In the genomic region with DNA sequence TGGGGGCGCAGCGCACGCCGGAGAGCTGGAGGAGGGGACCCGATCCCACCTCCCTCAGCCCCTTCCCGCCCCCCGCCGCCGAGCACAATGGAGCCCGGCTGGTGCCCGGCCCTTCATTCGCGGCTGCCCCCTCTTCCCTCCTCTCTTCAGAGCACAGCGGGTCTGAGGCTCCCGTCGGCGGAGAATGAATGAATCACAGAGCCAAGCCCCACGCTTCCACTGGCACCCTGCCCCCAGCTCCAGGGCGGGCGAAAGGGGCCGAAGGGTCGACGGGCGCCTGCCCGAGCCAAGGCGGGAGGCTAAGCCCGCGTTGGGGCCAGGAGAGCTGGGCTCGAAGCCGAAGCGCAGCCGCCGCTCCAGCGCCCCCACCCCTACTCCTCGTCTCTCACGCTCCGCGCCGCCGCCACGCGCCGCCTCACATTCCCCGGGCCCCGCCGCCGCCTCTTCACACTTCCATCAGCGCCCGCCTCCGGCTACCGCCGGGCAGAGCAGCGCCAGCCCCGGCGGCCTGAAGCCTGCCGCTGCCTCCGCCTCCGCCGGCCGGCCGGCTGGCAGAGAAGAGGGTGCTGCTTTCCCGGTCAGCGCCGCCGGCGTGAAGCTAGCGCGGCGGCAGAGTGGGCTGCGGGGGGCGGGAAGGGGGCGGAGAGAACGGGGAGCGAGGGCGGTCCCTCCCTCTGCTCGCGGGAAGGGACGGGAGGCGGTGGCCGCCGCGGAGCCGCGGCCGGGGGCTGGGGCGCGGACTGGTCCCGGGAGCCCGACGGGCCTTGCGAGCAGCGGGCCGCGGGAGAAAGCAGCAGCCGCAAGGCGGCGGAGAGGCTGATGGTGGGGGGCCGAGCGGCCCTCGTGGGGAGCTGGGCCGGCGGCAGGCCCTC, we compare ENCODE assay signal across 8 cellular contexts. TPM values are rescaled to one million over a fixed set of nuclear protein-coding genes. Genes with fewer than 3 reads are reported as not detected.
DNase-seq lines count a peak whose midpoint lies in the region; ATAC-seq and TF ChIP-seq lines count a peak whose summit lies in the region.

A gene with protein sequence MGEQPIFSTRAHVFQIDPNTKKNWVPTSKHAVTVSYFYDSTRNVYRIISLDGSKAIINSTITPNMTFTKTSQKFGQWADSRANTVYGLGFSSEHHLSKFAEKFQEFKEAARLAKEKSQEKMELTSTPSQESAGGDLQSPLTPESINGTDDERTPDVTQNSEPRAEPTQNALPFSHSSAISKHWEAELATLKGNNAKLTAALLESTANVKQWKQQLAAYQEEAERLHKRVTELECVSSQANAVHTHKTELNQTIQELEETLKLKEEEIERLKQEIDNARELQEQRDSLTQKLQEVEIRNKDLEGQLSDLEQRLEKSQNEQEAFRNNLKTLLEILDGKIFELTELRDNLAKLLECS (minus strand): TSS at position 616 of the 872 bp plus-strand sequence. CDS start 1,360 bp downstream, outside the sequence.

- H3K27me3 ChIP-seq in duodenal mucosa (ENCODE audit: control insufficient read depth in 1 of 2, insufficient read depth in 2 of 2, low read length in 2 of 2): peaks cover 27% of the 10 kb centered on the region in 2 donors
- H3K27me3 ChIP-seq in lung (ENCODE audit: control insufficient read depth, insufficient read depth): no peaks in the 10 kb centered on the region

- H3K27ac ChIP-seq in duodenal mucosa (ENCODE audit: low read depth, low read length) (peak within 1 kb of the TSS; percentile 92), lung (ENCODE audit: low read depth in 1 of 2, low read length in 1 of 2) (peak within 1 kb of the TSS; percentile 92 to 94)

- H3K36me3 ChIP-seq in duodenal mucosa (ENCODE audit: control insufficient read depth in 1 of 2, insufficient read depth in 2 of 2, low read length in 2 of 2) (no peaks in the 10 kb centered on the region), lung (ENCODE audit: control insufficient read depth in 2 of 2, insufficient read depth in 2 of 2, low read length in 2 of 2) (no peaks in the 10 kb centered on the region)

- no peaks in the 10 kb centered on the region for H3K9me3 ChIP-seq in duodenal mucosa (ENCODE audit: control insufficient read depth in 1 of 2, low read length in 2 of 2)
- no peaks in the 10 kb centered on the region for H3K9me3 ChIP-seq in lung (ENCODE audit: control insufficient read depth in 2 of 2, insufficient read depth in 1 of 2, low read length in 1 of 2)

- no peaks in the 10 kb centered on the region for H3K9me3 Mint-ChIP-seq in activated CD8-positive, alpha-beta T cell treated with anti-CD3 and anti-CD28 coated beads for 36 hours

- CTCF ChIA-PET in activated CD8-positive, alpha-beta T cell treated with anti-CD3 and anti-CD28 coated beads for 36 hours (lab: Charles Lee): interaction anchor here (1.7 kb wide), 1 partner anchor 17 kb away, joined by 5 read pairs; no protein-coding TSS in a partner anchor

- peaks cover 6 to 18% of the 10 kb centered on the region in 2 donors for H3K4me1 ChIP-seq in duodenal mucosa (ENCODE audit: control insufficient read depth in 1 of 2, insufficient read depth in 2 of 2, low read length in 2 of 2)
- peaks cover 2% of the 10 kb centered on the region in 2 donors for H3K4me1 ChIP-seq in lung (ENCODE audit: control insufficient read depth in 2 of 2, insufficient read depth in 2 of 2, low read length in 2 of 2)

- H3K36me3 Mint-ChIP-seq in activated CD8-positive, alpha-beta T cell treated with anti-CD3 and anti-CD28 coated beads for 36 hours (ENCODE audit: low read depth): peaks cover 4% of the 10 kb centered on the region

- intact Hi-C loops in activated CD8-positive, alpha-beta T cell treated with anti-CD3 and anti-CD28 coated beads for 36 hours (cut with micrococcal nuclease): no loop called here

- peak; percentile 73 for DNase-seq in AG10803 (ENCODE audit: low read depth)
- DNase-seq in NCI-H526 treated with DMSO at 0.1 percent for 48 hours (lab: John Stamatoyannopoulos, UW): peak; percentile 57
- peak; percentile 75 for DNase-seq in activated CD8-positive, alpha-beta T cell treated with anti-CD3 and anti-CD28 coated beads for 36 hours
- DNase-seq in lung (ENCODE audit: low spot score): peak; percentile 80
- peak; percentile 46 to 61 (median 47) for DNase-seq in stimulated activated CD4-positive, alpha-beta T cell treated with anti-CD3 and anti-CD28 coated beads, TNF-alpha, amount 100 ng/mL, for 48 hours (ENCODE audit: low read depth in 3 of 3)

- peak within 1 kb of the TSS; percentile 98 for H3K27ac Mint-ChIP-seq in activated CD8-positive, alpha-beta T cell treated with anti-CD3 and anti-CD28 coated beads for 36 hours

- H3K27me3 Mint-ChIP-seq in activated CD8-positive, alpha-beta T cell treated with anti-CD3 and anti-CD28 coated beads for 36 hours: peaks cover 14% of the 10 kb centered on the region

- 1% methylated on average over 64 to 102 of the region's 102 CpGs for WGBS in lung, 2 donors

- peak within 1 kb of the TSS; percentile 91 for H3K4me3 Mint-ChIP-seq in activated CD8-positive, alpha-beta T cell treated with anti-CD3 and anti-CD28 coated beads for 36 hours

- TF ChIP-seq CTCF in AG10803 (conservative IDR thresholded peaks at IDR 0.05; ENCODE audit: low read length): no peak
- TF ChIP-seq CTCF in activated CD8-positive, alpha-beta T cell treated with anti-CD3 and anti-CD28 coated beads for 36 hours (IDR thresholded peaks at IDR 0.05): no peak
- no peak for TF ChIP-seq CTCF in lung (IDR thresholded peaks at IDR 0.05; ENCODE audit: control extremely low read depth, extremely low read depth)

- peak within 1 kb of the TSS; percentile 81 for H3K4me3 ChIP-seq in AG10803 (ENCODE audit: low read length)
- peak within 1 kb of the TSS; percentile 79 to 91 for H3K4me3 ChIP-seq in duodenal mucosa (ENCODE audit: low read depth in 1 of 2, low read length in 2 of 2)
- H3K4me3 ChIP-seq in lung: peak within 1 kb of the TSS; percentile 79

- peaks cover 52% of the 10 kb centered on the region for H3K4me1 Mint-ChIP-seq in activated CD8-positive, alpha-beta T cell treated with anti-CD3 and anti-CD28 coated beads for 36 hours (ENCODE audit: low read depth)

- POLR2A ChIA-PET in activated CD8-positive, alpha-beta T cell treated with anti-CD3 and anti-CD28 coated beads for 36 hours (lab: Charles Lee): interaction anchor here (0.6 to 1.5 kb wide), 10 partner anchors 16 to 697 kb away, joined by 3 to 4 read pairs (median 3); no protein-coding TSS in a partner anchor

- ATAC-seq in GM18907 (IDR thresholded peaks at IDR 0.05; ENCODE audit: unreplicated experiment): peak; percentile 62
- peak; percentile 47 for ATAC-seq in HG03159 (IDR thresholded peaks at IDR 0.05; ENCODE audit: unreplicated experiment)
- peak; percentile 69 for ATAC-seq in activated CD8-positive, alpha-beta T cell treated with anti-CD3 and anti-CD28 coated beads for 36 hours
- peak; percentile 87 for ATAC-seq in lung (ENCODE audit: insufficient read depth, low FRiP score)

- H3K9ac ChIP-seq in duodenal mucosa (ENCODE audit: low read depth in 1 of 2, low read length in 2 of 2): peak within 1 kb of the TSS; percentile 71 to 76

RNA-seq across cellular contexts. Expression of the gene that starts here (rescaled TPM):
- 10 to 100 TPM; 11.4 to 13.7 TPM for total RNA-seq in activated CD8-positive, alpha-beta T cell treated with anti-CD3 and anti-CD28 coated beads for 36 hours
- 10 to 100 TPM in 1 of 2 donors, 1 to 10 TPM in 1; 7.0 to 15.4 TPM for total RNA-seq in lung
- 1 to 10 TPM; 1.2 to 2.0 TPM for polyA plus RNA-seq in lung

Comparison
In these comparisons a context has a peak if more than half of its experiments do, and no peak if none do; other contexts are left out.
1. Peak in every context shown above with its lines: DNase-seq, ATAC-seq, H3K4me3 ChIP-seq and H3K27ac ChIP-seq.